Comparison of ENCODE assay signal across 8 cellular contexts in genomic region chrX:57528670-57529255, GRCh38.
DNase-seq lines count a peak whose midpoint lies in the region; ATAC-seq, FAIRE-seq and TF ChIP-seq lines count a peak whose summit lies in the region.

No MANE protein-coding gene starts in this region.

- DNase-seq in ACHN, result peak; percentile 6
- DNase-seq in NCI-H526 treated with DMSO at 0.1 percent for 48 hours (lab: John Stamatoyannopoulos, UW), result peak; percentile 0
- peak; percentile 31 for DNase-seq in epithelial cell of esophagus (ENCODE audit: low read depth)
- no peak for DNase-seq in D721Med (ENCODE audit: insufficient read length, low spot score)
- DNase-seq in activated effector memory CD4-positive, alpha-beta T cell treated with Interleukin-2 at 50 U/mL for 16 hours, result no peak
- no peak for DNase-seq in NCI-H1694 treated with DMSO at 0.1 percent for 48 hours (lab: John Stamatoyannopoulos, UW)
- no peak for DNase-seq in amygdala (lab: John Stamatoyannopoulos, UW)

- in situ Hi-C loops in ACHN (cut with HindIII; ENCODE audit: low pct_ligation_motif_present, low pct_unique_long_range_greater_than_20kb, low sequenced_read_pairs), result no loop called here

- TF ChIP-seq CTCF in epithelial cell of esophagus (IDR thresholded peaks at IDR 0.05; ENCODE audit: insufficient read depth, low read depth, low read length, missing control alignments), result peak; percentile 54
- no peak for TF ChIP-seq CTCF in D721Med (IDR thresholded peaks at IDR 0.05; ENCODE audit: insufficient read depth, missing control alignments)

- H3K4me3 ChIP-seq in epithelial cell of esophagus (ENCODE audit: low read length), result no peak overlapping the region

- FAIRE-seq in D721Med (lab: Jason Lieb, UNC), result no peak

- ATAC-seq in GM18502 (IDR thresholded peaks at IDR 0.05; ENCODE audit: poor library complexity, unreplicated experiment), result peak; percentile 57

Comparison
In these comparisons a context has a peak if more than half of its experiments do, and no peak if none do; other contexts are left out.
1. DNase-seq: peak in ACHN (single experiment), NCI-H526 treated with DMSO at 0.1 percent for 48 hours (single experiment) and epithelial cell of esophagus (single experiment); none in D721Med (single experiment), activated effector memory CD4-positive, alpha-beta T cell treated with Interleukin-2 at 50 U/mL for 16 hours (single experiment), NCI-H1694 treated with DMSO at 0.1 percent for 48 hours (single experiment) and amygdala (0 of 56).